In the genomic region with DNA sequence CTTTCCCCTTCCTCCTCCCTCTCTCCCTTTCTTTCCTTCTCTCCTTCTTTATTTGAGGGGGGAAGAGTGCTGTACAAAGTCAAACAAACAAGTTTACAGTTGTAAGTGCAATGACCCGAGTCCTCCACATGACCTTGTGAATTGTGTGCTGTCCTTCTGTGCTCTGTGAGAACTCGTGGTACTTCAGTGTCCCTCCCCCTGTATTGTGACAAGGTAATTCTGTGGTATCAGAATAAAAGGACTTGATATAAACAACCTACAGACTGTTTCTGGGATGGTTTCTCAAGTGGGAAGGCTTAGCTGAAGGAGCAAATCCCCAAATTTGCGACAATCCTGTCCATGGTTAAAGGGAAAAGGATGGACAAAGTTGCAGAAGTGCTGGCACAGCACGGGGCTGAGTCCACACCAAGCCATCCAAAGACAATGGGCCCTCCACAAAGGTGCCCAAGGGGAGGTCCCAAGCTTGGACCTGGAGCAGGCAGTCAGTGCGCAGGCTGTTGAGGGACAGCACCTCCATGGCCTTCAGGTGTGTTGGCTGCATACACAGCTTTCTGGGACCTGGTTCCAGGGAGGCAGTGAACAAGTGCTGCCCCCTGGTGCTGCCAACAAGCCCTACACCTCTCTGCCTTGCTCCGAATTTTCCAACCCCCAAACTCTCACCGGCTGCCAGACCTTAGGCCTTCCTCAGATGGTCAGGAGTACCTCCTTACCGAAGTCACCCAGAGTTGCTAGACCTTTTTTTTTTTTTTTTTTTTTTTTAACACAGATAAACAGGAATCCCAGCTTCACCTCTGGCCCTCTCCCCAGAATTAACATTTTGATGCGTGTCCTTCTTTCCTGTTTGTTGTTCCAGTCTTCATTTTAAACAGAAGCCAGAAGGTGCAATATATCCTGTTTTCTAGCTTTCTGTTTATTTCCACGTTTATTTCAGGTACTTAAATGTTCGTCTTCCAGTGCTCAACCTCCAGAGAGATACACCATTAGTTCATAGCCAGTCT, we compare ENCODE assay signal across 8 cellular contexts. TPM values are rescaled to one million over a fixed set of nuclear protein-coding genes. Genes with fewer than 3 reads are reported as not detected.
A peak's percentile ranks its signal among the peaks of the same experiment; 100 is the strongest.
DNase-seq lines count a peak whose midpoint lies in the region; ATAC-seq and TF ChIP-seq lines count a peak whose summit lies in the region.

No MANE protein-coding gene starts in this region.

- H3K4me3 ChIP-seq in coronary artery: no peak overlapping the region

- H3K4me1 Mint-ChIP-seq in activated B cell treated with CpG ODN at 0.5 μM for 24 hours: peaks cover 22% of the 10 kb centered on the region

- H3K27me3 Mint-ChIP-seq in activated B cell treated with CpG ODN at 0.5 μM for 24 hours: no peaks in the 10 kb centered on the region

- H3K36me3 Mint-ChIP-seq in activated B cell treated with CpG ODN at 0.5 μM for 24 hours (ENCODE audit: low read depth): peaks cover 16% of the 10 kb centered on the region

- CTCF ChIA-PET in activated B cell treated with CpG ODN at 0.5 μM for 24 hours (lab: Charles Lee): interaction anchor here (0.6 to 3.3 kb wide), 5 partner anchors 31 to 332 kb away, joined by 3 to 86 read pairs (median 3); a partner anchor contains a TSS

- TF ChIP-seq CTCF in activated B cell treated with CpG ODN at 0.5 μM for 24 hours (IDR thresholded peaks at IDR 0.05) (no peak), coronary artery (IDR thresholded peaks at IDR 0.05) (peak; percentile 39)

- POLR2A ChIA-PET in activated B cell treated with CpG ODN at 0.5 μM for 24 hours (lab: Charles Lee): interaction anchor here (0.6 to 1.5 kb wide), 4 partner anchors 132 to 458 kb away, joined by 4 to 17 read pairs (median 6); no protein-coding TSS in a partner anchor

- no peak overlapping the region for H3K27ac ChIP-seq in coronary artery

- peak; percentile 36 for DNase-seq in activated CD4-positive, CD25-positive, alpha-beta regulatory T cell treated with anti-CD3 and anti-CD28 coated beads, Interleukin-2, amount 50 U/mL, for 16 hours (ENCODE audit: low read depth, low spot score)
- DNase-seq in activated CD4-positive, CD25-positive, alpha-beta regulatory T cell (lab: John Stamatoyannopoulos, UW): no peak
- DNase-seq in activated B cell treated with CpG ODN at 0.5 μM for 24 hours (peak; percentile 57), coronary artery (ENCODE audit: low spot score) (no peak), lung microvascular endothelial cell (ENCODE audit: low read depth in 2 of 2) (peak; percentile 61 to 78)
- peak; percentile 39 to 40 for DNase-seq in stimulated activated CD8-positive, alpha-beta memory T cell treated with anti-CD3 and anti-CD28 coated beads, Interleukin-4, amount 100 ng/mL, for 4 hours (ENCODE audit: low read depth in 2 of 2, low spot score in 1 of 2)

- peak overlapping the region; percentile 80 for H3K27ac Mint-ChIP-seq in activated B cell treated with CpG ODN at 0.5 μM for 24 hours

- H3K9me3 Mint-ChIP-seq in activated B cell treated with CpG ODN at 0.5 μM for 24 hours: no peaks in the 10 kb centered on the region

- peak overlapping the region; percentile 76 for H3K4me3 Mint-ChIP-seq in activated B cell treated with CpG ODN at 0.5 μM for 24 hours

- ATAC-seq in activated B cell treated with CpG ODN at 0.5 μM for 24 hours (ENCODE audit: low read depth) (no peak), HG03045 (IDR thresholded peaks at IDR 0.05; ENCODE audit: unreplicated experiment) (no peak), GM18498 (IDR thresholded peaks at IDR 0.05; ENCODE audit: unreplicated experiment) (no peak)

- intact Hi-C loops in activated B cell treated with CpG ODN at 0.5 μM for 24 hours (cut with micrococcal nuclease): loop anchor here (1.0 to 5.0 kb wide), 5 partner anchors 132 to 664 kb away; a partner anchor contains a TSS

RNA-seq across cellular contexts. Expression of a gene that starts 2.6 kb away (rescaled TPM):
- total RNA-seq in activated B cell treated with CpG ODN at 0.5 μM for 24 hours (109 and 113 TPM in 2 replicates), lung microvascular endothelial cell (88.3 and 92.1 TPM in 2 replicates)

RNA-seq across cellular contexts. Expression of a gene that starts 17.7 kb away (rescaled TPM):
- total RNA-seq in activated B cell treated with CpG ODN at 0.5 μM for 24 hours (4.7 and 8.0 TPM in 2 replicates), lung microvascular endothelial cell (1.5 and 2.2 TPM in 2 replicates)

RNA-seq across cellular contexts. Expression of a gene that starts 17.8 kb away (rescaled TPM):
- total RNA-seq in activated B cell treated with CpG ODN at 0.5 μM for 24 hours: 35.1 and 51.4 TPM in 2 replicates
- 14.8 and 23.2 TPM in 2 replicates for total RNA-seq in lung microvascular endothelial cell

RNA-seq across cellular contexts. Expression of a gene that starts 47.9 kb away (rescaled TPM):
- total RNA-seq in activated B cell treated with CpG ODN at 0.5 μM for 24 hours: not detected in 2 replicates
- under 0.01 and 0.40 TPM in 2 replicates for total RNA-seq in lung microvascular endothelial cell

RNA-seq across cellular contexts. Expression of a gene that starts 52.2 kb away (rescaled TPM):
- total RNA-seq in activated B cell treated with CpG ODN at 0.5 μM for 24 hours (39.9 and 40.7 TPM in 2 replicates), lung microvascular endothelial cell (12.9 and 19.4 TPM in 2 replicates)

Comparison
In these comparisons a context has a peak if more than half of its experiments do, and no peak if none do; other contexts are left out.
1. DNase-seq: peak in activated CD4-positive, CD25-positive, alpha-beta regulatory T cell treated with anti-CD3 and anti-CD28 coated beads, Interleukin-2, amount 50 U/mL, for 16 hours (single experiment), activated B cell treated with CpG ODN at 0.5 μM for 24 hours (single experiment), lung microvascular endothelial cell (2 of 2) and stimulated activated CD8-positive, alpha-beta memory T cell treated with anti-CD3 and anti-CD28 coated beads, Interleukin-4, amount 100 ng/mL, for 4 hours (2 of 2); none in activated CD4-positive, CD25-positive, alpha-beta regulatory T cell (0 of 4) and coronary artery (single experiment).